Comparison of ENCODE assay signal across 22 cellular contexts in genomic region chr17:5139454-5139725, GRCh38. TPM values are rescaled to one million over a fixed set of nuclear protein-coding genes. Genes with fewer than 3 reads are reported as not detected.
DNase-seq lines count a peak whose midpoint lies in the region; ATAC-seq and TF ChIP-seq lines count a peak whose summit lies in the region.
"Had no signal": no experiment of that assay in that cellular context is flagged by ENCODE, and none has a peak within 500 bp of the region (broad histone marks: within the 10 kb centered on the region; RNA-seq: fewer than 3 reads in every experiment).

No MANE protein-coding gene starts in this region.

- ATAC-seq in GM18868 (IDR thresholded peaks at IDR 0.05; ENCODE audit: unreplicated experiment), result no peak
- ATAC-seq: CD8-positive, alpha-beta T cell; GM12878 had no signal

- no peak overlapping the region for H3K4me3 Mint-ChIP-seq in osteocyte (ENCODE audit: unreplicated experiment)
- H3K4me3 Mint-ChIP-seq: B cell; CD4-positive, CD25-positive, alpha-beta regulatory T cell; CD8-positive, alpha-beta T cell had no signal

- no peaks in the 10 kb centered on the region for H3K4me1 ChIP-seq in esophagus muscularis mucosa
- H3K4me1 ChIP-seq: BLaER1, Caco-2 had no signal

- no peaks in the 10 kb centered on the region for H3K36me3 Mint-ChIP-seq in osteocyte (ENCODE audit: unreplicated experiment)
- H3K36me3 Mint-ChIP-seq: CD4-positive, CD25-positive, alpha-beta regulatory T cell; CD8-positive, alpha-beta T cell had no signal

- 82% methylated on average over 2 of the region's 5 CpGs for WGBS in esophagus muscularis mucosa

- TF ChIP-seq POLR2A in esophagus muscularis mucosa (IDR thresholded peaks at IDR 0.05; ENCODE audit: low read depth), result no peak

- TF ChIP-seq EP300 in esophagus muscularis mucosa (IDR thresholded peaks at IDR 0.05), result no peak

- no peak overlapping the region for H3K27ac Mint-ChIP-seq in osteocyte (ENCODE audit: unreplicated experiment)
- H3K27ac Mint-ChIP-seq: B cell; CD4-positive, CD25-positive, alpha-beta regulatory T cell; CD8-positive, alpha-beta T cell had no signal

- H3K4me1 Mint-ChIP-seq in osteocyte (ENCODE audit: unreplicated experiment), result no peaks in the 10 kb centered on the region
- H3K4me1 Mint-ChIP-seq: B cell; CD4-positive, CD25-positive, alpha-beta regulatory T cell had no signal

- 0 out of 2 replicates have a peak, but pooled peaks have one; percentile 8 for TF ChIP-seq CTCF in WERI-Rb-1 (IDR thresholded peaks at IDR 0.05; ENCODE audit: low read depth, low read length)
- no peak for TF ChIP-seq CTCF in esophagus muscularis mucosa (IDR thresholded peaks at IDR 0.05)
- TF ChIP-seq CTCF in osteocyte (IDR thresholded peaks at IDR 0.05), result no peak

- H3K9me3 Mint-ChIP-seq in osteocyte (ENCODE audit: unreplicated experiment), result no peaks in the 10 kb centered on the region
- H3K9me3 Mint-ChIP-seq: CD4-positive, CD25-positive, alpha-beta regulatory T cell; CD8-positive, alpha-beta T cell had no signal

- H3K9me3 ChIP-seq in WERI-Rb-1 (ENCODE audit: severe bottlenecking), result no peaks in the 10 kb centered on the region
- H3K9me3 ChIP-seq in esophagus muscularis mucosa, result no peaks in the 10 kb centered on the region
- H3K9me3 ChIP-seq: BLaER1, Caco-2 had no signal

- intact Hi-C loops in esophagus muscularis mucosa (cut with DNase I), result no loop called here

- DNase-seq in activated CD8-positive, alpha-beta memory T cell treated with anti-CD3 and anti-CD28 coated beads for 24 hours, result peak; percentile 11
- no peak for DNase-seq in activated CD8-positive, alpha-beta memory T cell treated with anti-CD3 and anti-CD28 coated beads, Interleukin-2, amount 50 U/mL, for 4 hours
- DNase-seq in WERI-Rb-1, result no peak
- DNase-seq in esophagus muscularis mucosa (ENCODE audit: extremely low spot score), result peak; percentile 62
- DNase-seq in osteocyte (ENCODE audit: extremely low spot score, unreplicated experiment), result peak; percentile 76
- no peak for DNase-seq in NCI-H187 treated with DMSO at 0.1 percent for 48 hours (lab: John Stamatoyannopoulos, UW)
- no peak for DNase-seq in DMS53 (lab: John Stamatoyannopoulos, UW)
- DNase-seq: Caco-2; CD4-positive, CD25-positive, alpha-beta regulatory T cell; CD8-positive, alpha-beta T cell; DMS153; DMS79; EL; GDM1; GOT3; HCEC 1CT had no signal

- H3K27me3 ChIP-seq in WERI-Rb-1 (ENCODE audit: insufficient read depth, low read depth, severe bottlenecking) (no peaks in the 10 kb centered on the region), esophagus muscularis mucosa (no peaks in the 10 kb centered on the region)
- H3K27me3 ChIP-seq: BLaER1 had no signal

- H3K4me3 ChIP-seq in WERI-Rb-1 (ENCODE audit: low read depth, low read length) (no peak overlapping the region), esophagus muscularis mucosa (no peak overlapping the region)
- H3K4me3 ChIP-seq: BLaER1, GM12878 had no signal

- H3K36me3 ChIP-seq in WERI-Rb-1 (no peaks in the 10 kb centered on the region), esophagus muscularis mucosa (no peaks in the 10 kb centered on the region)
- H3K36me3 ChIP-seq: BLaER1 had no signal

- H3K27ac ChIP-seq in WERI-Rb-1, result no peak overlapping the region
- no peak overlapping the region for H3K27ac ChIP-seq in esophagus muscularis mucosa (replicated peaks in 1 of 4)
- H3K27ac ChIP-seq: BLaER1, C4-2B had no signal

- H3K27me3 Mint-ChIP-seq in osteocyte (ENCODE audit: unreplicated experiment), result peaks cover 9% of the 10 kb centered on the region
- H3K27me3 Mint-ChIP-seq: B cell had no signal

RNA-seq across cellular contexts. Expression of gene USP6, which starts 23.6 kb away (rescaled TPM):
- total RNA-seq in esophagus muscularis mucosa (1 to 10 TPM in 1 of 4 donors, under 1 TPM in 2, not detected in 1; 0.06 to 2.9 (median 0.33) TPM), osteocyte (0.13 and 0.16 TPM in 2 replicates)
- total RNA-seq: A172; CD4-positive, CD25-positive, alpha-beta regulatory T cell had no signal

RNA-seq across cellular contexts. Expression of gene ZNF232, which starts 27.7 kb away (rescaled TPM):
- 10 to 100 TPM in 2 of 4 donors, 1 to 10 TPM in 2; 8.4 to 12.5 (median 10.8) TPM for total RNA-seq in esophagus muscularis mucosa
- 7.9 and 8.5 TPM in 2 replicates for total RNA-seq in osteocyte
- total RNA-seq: A172 had no signal

RNA-seq across cellular contexts. Expression of gene ZNF594, which starts 52.3 kb away (rescaled TPM):
- total RNA-seq in esophagus muscularis mucosa (10 to 100 TPM in 2 of 4 donors, 1 to 10 TPM in 2; 7.5 to 13.3 (median 9.6) TPM), osteocyte (9.2 and 10.4 TPM in 2 replicates)

Comparison
In these comparisons a context has a peak if more than half of its experiments do, and no peak if none do; other contexts are left out.
1. DNase-seq: peak in activated CD8-positive, alpha-beta memory T cell treated with anti-CD3 and anti-CD28 coated beads for 24 hours (single experiment), esophagus muscularis mucosa (single experiment) and osteocyte (single experiment); none in activated CD8-positive, alpha-beta memory T cell treated with anti-CD3 and anti-CD28 coated beads, Interleukin-2, amount 50 U/mL, for 4 hours (single experiment), WERI-Rb-1 (single experiment), NCI-H187 treated with DMSO at 0.1 percent for 48 hours (single experiment) and DMS53 (single experiment).